7 cellular contexts compared by ENCODE assay signal in genomic region chr9:137021979-137022619, GRCh38. TPM values are rescaled to one million over a fixed set of nuclear protein-coding genes. Genes with fewer than 3 reads are reported as not detected.
DNase-seq lines count a peak whose midpoint lies in the region; ATAC-seq, FAIRE-seq and TF ChIP-seq lines count a peak whose summit lies in the region.
"Had no signal": no experiment of that assay in that cellular context is flagged by ENCODE, and none has a peak within 500 bp of the region (broad histone marks: within the 10 kb centered on the region; RNA-seq: fewer than 3 reads in every experiment).

No MANE protein-coding gene starts in this region.

- FAIRE-seq in A549 (lab: Jason Lieb, UNC): no peak

- 0 out of 3 replicates have a peak overlapping the region, but pooled peaks have one; percentile 9 for H3K4me2 ChIP-seq in A549

- H3K27ac Mint-ChIP-seq in activated CD8-positive, alpha-beta T cell treated with anti-CD3 and anti-CD28 coated beads, Interleukin-2, amount 10 ng/mL, durations not matched to agents 7 days and 5 days: peak overlapping the region; percentile 36
- no peak overlapping the region for H3K27ac Mint-ChIP-seq in stimulated activated memory B cell treated with anti-CD40 and anti-IgM and Interleukin-4, amounts not matched to agents 10 μg/mL and 1 μg/mL and 100 μg/mL, for 72 hours

- H3K9me3 Mint-ChIP-seq in activated CD8-positive, alpha-beta T cell treated with anti-CD3 and anti-CD28 coated beads, Interleukin-2, amount 10 ng/mL, durations not matched to agents 7 days and 5 days (ENCODE audit: insufficient read depth): no peaks in the 10 kb centered on the region
- peaks cover 5% of the 10 kb centered on the region for H3K9me3 Mint-ChIP-seq in stimulated activated memory B cell treated with anti-CD40 and anti-IgM and Interleukin-4, amounts not matched to agents 10 μg/mL and 1 μg/mL and 100 μg/mL, for 72 hours

- POLR2A ChIA-PET in A549 (lab: Yijun Ruan, JAX): interaction anchor here (0.6 kb wide), 1 partner anchor 31 kb away, joined by 6 read pairs; no protein-coding TSS in a partner anchor
- POLR2A ChIA-PET in activated CD8-positive, alpha-beta T cell treated with anti-CD3 and anti-CD28 coated beads, Interleukin-2, amount 10 ng/mL, durations not matched to agents 7 days and 5 days (lab: Charles Lee): interaction anchor here (0.7 kb wide), 1 partner anchor 13 kb away, joined by 3 read pairs; no protein-coding TSS in a partner anchor

- no peak overlapping the region for H3K4me3 Mint-ChIP-seq in activated CD8-positive, alpha-beta T cell treated with anti-CD3 and anti-CD28 coated beads, Interleukin-2, amount 10 ng/mL, durations not matched to agents 7 days and 5 days
- H3K4me3 Mint-ChIP-seq in stimulated activated memory B cell treated with anti-CD40 and anti-IgM and Interleukin-4, amounts not matched to agents 10 μg/mL and 1 μg/mL and 100 μg/mL, for 72 hours: no peak overlapping the region

- peaks cover 15% of the 10 kb centered on the region for H3K4me1 ChIP-seq in A549

- peaks cover 6% of the 10 kb centered on the region for H3K36me3 Mint-ChIP-seq in activated CD8-positive, alpha-beta T cell treated with anti-CD3 and anti-CD28 coated beads, Interleukin-2, amount 10 ng/mL, durations not matched to agents 7 days and 5 days (ENCODE audit: low read depth)
- no peaks in the 10 kb centered on the region for H3K36me3 Mint-ChIP-seq in stimulated activated memory B cell treated with anti-CD40 and anti-IgM and Interleukin-4, amounts not matched to agents 10 μg/mL and 1 μg/mL and 100 μg/mL, for 72 hours

- CTCF ChIA-PET in A549 (lab: Yijun Ruan, JAX): interaction anchor here (1.1 to 20.4 kb wide), 11 partner anchors 8 to 251 kb away, joined by 3 to 282 read pairs (median 10); partner anchors contain the start of genes ABCA2, C8G, CLIC3 and FBXW5
- CTCF ChIA-PET in activated CD8-positive, alpha-beta T cell treated with anti-CD3 and anti-CD28 coated beads, Interleukin-2, amount 10 ng/mL, durations not matched to agents 7 days and 5 days (lab: Charles Lee): interaction anchor here (1.4 kb wide), 1 partner anchor 13 kb away, joined by 4 read pairs; no protein-coding TSS in a partner anchor

- 62% methylated on average over 17 of the region's 30 CpGs for WGBS in A549 (ENCODE audit: missing lambda C conversion rate)

- no peak for TF ChIP-seq CTCF in A549 (IDR thresholded peaks at IDR 0.05)
- TF ChIP-seq CTCF in omental fat pad (IDR thresholded peaks at IDR 0.05): no peak

- TF ChIP-seq POLR2A in A549 (IDR thresholded peaks at IDR 0.05; ENCODE audit: low read length): no peak; the same call in 1 of the 2 replicates

- H3K9me3 ChIP-seq in A549: no peaks in the 10 kb centered on the region

- H3K27me3 Mint-ChIP-seq in activated CD8-positive, alpha-beta T cell treated with anti-CD3 and anti-CD28 coated beads, Interleukin-2, amount 10 ng/mL, durations not matched to agents 7 days and 5 days (ENCODE audit: low read depth): no peaks in the 10 kb centered on the region
- H3K27me3 Mint-ChIP-seq in stimulated activated memory B cell treated with anti-CD40 and anti-IgM and Interleukin-4, amounts not matched to agents 10 μg/mL and 1 μg/mL and 100 μg/mL, for 72 hours: no peaks in the 10 kb centered on the region

- DNase-seq in A549 (ENCODE audit: low read depth in 1 of 2, low spot score in 1 of 2) (peak; percentile 54 to 94), hepatic stellate cell (ENCODE audit: low spot score) (peak; percentile 41), omental fat pad (ENCODE audit: low spot score) (no peak)
- peak; percentile 66 for DNase-seq in Jurkat, Clone E6-1 (ENCODE audit: low read depth, low spot score)
- peak; percentile 83 for DNase-seq in activated CD8-positive, alpha-beta T cell treated with anti-CD3 and anti-CD28 coated beads, Interleukin-2, amount 10 ng/mL, durations not matched to agents 7 days and 5 days

- H3K4me3 ChIP-seq in A549: no peak overlapping the region
- no peak overlapping the region for H3K4me3 ChIP-seq in Jurkat, Clone E6-1 (ENCODE audit: low read length)

- no peak for TF ChIP-seq RAD21 in A549 (conservative IDR thresholded peaks at IDR 0.05 in 1 of 2, IDR thresholded peaks at IDR 0.05 in 1 of 2)

- TF ChIP-seq EP300 in A549 (IDR thresholded peaks at IDR 0.05): no peak

- peak overlapping the region in 1 of 2 experiments; percentile 34; a peak in 2 of 6 replicates for H3K27ac ChIP-seq in A549

- H3K4me1 Mint-ChIP-seq in activated CD8-positive, alpha-beta T cell treated with anti-CD3 and anti-CD28 coated beads, Interleukin-2, amount 10 ng/mL, durations not matched to agents 7 days and 5 days (ENCODE audit: low read depth): peaks cover 28% of the 10 kb centered on the region
- H3K4me1 Mint-ChIP-seq in stimulated activated memory B cell treated with anti-CD40 and anti-IgM and Interleukin-4, amounts not matched to agents 10 μg/mL and 1 μg/mL and 100 μg/mL, for 72 hours: peaks cover 18% of the 10 kb centered on the region

- ATAC-seq in A549 (peak; percentile 53 to 89), omental fat pad (ENCODE audit: low FRiP score) (no peak)
- ATAC-seq in activated CD8-positive, alpha-beta T cell treated with anti-CD3 and anti-CD28 coated beads, Interleukin-2, amount 10 ng/mL, durations not matched to agents 7 days and 5 days: peak; percentile 80
- ATAC-seq in stimulated activated memory B cell treated with anti-CD40 and anti-IgM and Interleukin-4, amounts not matched to agents 10 μg/mL and 1 μg/mL and 100 μg/mL, for 72 hours: peak; percentile 26

TF ChIP-seq in A549, 52 proteins besides CTCF, POLR2A, EP300 and RAD21:
- TF ChIP-seq TP53 (CRISPR knock-in tag; IDR thresholded peaks at IDR 0.05) (no peak), CHD2 (IDR thresholded peaks at IDR 0.05; ENCODE audit: low read length, partially characterized antibody) (no peak), MAZ (IDR thresholded peaks at IDR 0.05; ENCODE audit: borderline replicate concordance, low read depth, low read length) (0 out of 2 replicates have a peak, but pooled peaks have one; percentile 50), FOSL2 (IDR thresholded peaks at IDR 0.05) (no peak), FOSL2 (CRISPR knock-in tag; IDR thresholded peaks at IDR 0.05) (peak; percentile 35), ZFP36 (IDR thresholded peaks at IDR 0.05; ENCODE audit: borderline replicate concordance, partially characterized antibody) (no peak), SREBF2 (IDR thresholded peaks at IDR 0.05) (no peak)

RNA-seq across cellular contexts. Expression of gene ABCA2, which starts 5.9 kb away (rescaled TPM):
- polyA plus RNA-seq in A549 (2011; rRNA removed) (8.3 and 10.1 TPM in 2 replicates), A549 (2017; fragmentation: RNase III; extraction: RNeasy Plus Mini Kit Qiagen cat#74134 plus additional on column Dnase treatment) (23.0 to 25.6 TPM (median 24.7 TPM) in 3 replicates)
- polyA plus RNA-seq in A549 (2012; cell fraction: cytosol; rRNA removed): 28.8 and 41.7 TPM in 2 replicates
- 187 and 285 TPM in 2 replicates for polyA plus RNA-seq in A549 (2012; cell fraction: nucleus; rRNA removed)
- 10.9 and 21.1 TPM in 2 replicates for polyA minus RNA-seq in A549 (2011; rRNA and poly(A)+ RNA removed)
- 49.2 TPM for polyA plus RNA-seq in Jurkat, Clone E6-1 (2012; ENCODE audit: insufficient read depth, insufficient read length)
- 10 to 100 TPM; 61.5 to 62.0 TPM for total RNA-seq in activated CD8-positive, alpha-beta T cell treated with anti-CD3 and anti-CD28 coated beads, Interleukin-2, amount 10 ng/mL, durations not matched to agents 7 days and 5 days
- 10 to 100 TPM; 15.4 to 31.5 (median 25.9) TPM for total RNA-seq in omental fat pad

RNA-seq across cellular contexts. Expression of gene FUT7, which starts 9.8 kb away (rescaled TPM):
- polyA plus RNA-seq in A549 (2011; rRNA removed) (not detected in 2 replicates), A549 (2017; fragmentation: RNase III; extraction: RNeasy Plus Mini Kit Qiagen cat#74134 plus additional on column Dnase treatment) (0.07 TPM in 1 of 3 replicates, not detected in the others)
- 0.01 TPM in 1 of 2 replicates, not detected in the other for polyA plus RNA-seq in A549 (2012; cell fraction: cytosol; rRNA removed)
- 0.06 and 0.07 TPM in 2 replicates for polyA plus RNA-seq in A549 (2012; cell fraction: nucleus; rRNA removed)
- polyA minus RNA-seq in A549 (2011; rRNA and poly(A)+ RNA removed): not detected in 2 replicates
- not detected for polyA plus RNA-seq in Jurkat, Clone E6-1 (2012; ENCODE audit: insufficient read depth, insufficient read length)
- total RNA-seq in activated CD8-positive, alpha-beta T cell treated with anti-CD3 and anti-CD28 coated beads, Interleukin-2, amount 10 ng/mL, durations not matched to agents 7 days and 5 days: 1 to 10 TPM; 2.5 to 2.6 TPM
- 1 to 10 TPM in 1 of 4 donors, under 1 TPM in 2, not detected in 1; 0.19 to 3.6 (median 0.31) TPM for total RNA-seq in omental fat pad
- total RNA-seq: kidney epithelial cell had no signal

RNA-seq across cellular contexts. Expression of gene NPDC1, which starts 23.9 kb away (rescaled TPM):
- polyA plus RNA-seq in A549 (2011; rRNA removed) (12.7 and 13.0 TPM in 2 replicates), A549 (2017; fragmentation: RNase III; extraction: RNeasy Plus Mini Kit Qiagen cat#74134 plus additional on column Dnase treatment) (33.2 to 40.6 TPM (median 40.2 TPM) in 3 replicates)
- polyA plus RNA-seq in A549 (2012; cell fraction: cytosol; rRNA removed): 36.2 and 51.1 TPM in 2 replicates
- 239 and 327 TPM in 2 replicates for polyA plus RNA-seq in A549 (2012; cell fraction: nucleus; rRNA removed)
- 4.0 and 4.8 TPM in 2 replicates for polyA minus RNA-seq in A549 (2011; rRNA and poly(A)+ RNA removed)
- 23.3 TPM for polyA plus RNA-seq in Jurkat, Clone E6-1 (2012; ENCODE audit: insufficient read depth, insufficient read length)
- 10 to 100 TPM; 20.1 to 29.9 TPM for total RNA-seq in activated CD8-positive, alpha-beta T cell treated with anti-CD3 and anti-CD28 coated beads, Interleukin-2, amount 10 ng/mL, durations not matched to agents 7 days and 5 days
- total RNA-seq in omental fat pad: 10 to 100 TPM; 37.2 to 70.5 (median 58.5) TPM

RNA-seq across cellular contexts. Expression of gene CLIC3, which starts 25.7 kb away (rescaled TPM):
- polyA plus RNA-seq in A549 (2011; rRNA removed): 0.33 and 0.61 TPM in 2 replicates
- polyA plus RNA-seq in A549 (2012; cell fraction: cytosol; rRNA removed): 5.9 and 10.1 TPM in 2 replicates
- 7.5 and 11.7 TPM in 2 replicates for polyA plus RNA-seq in A549 (2012; cell fraction: nucleus; rRNA removed)
- 5.1 to 6.6 TPM (median 6.4 TPM) in 3 replicates for polyA plus RNA-seq in A549 (2017; fragmentation: RNase III; extraction: RNeasy Plus Mini Kit Qiagen cat#74134 plus additional on column Dnase treatment)
- polyA minus RNA-seq in A549 (2011; rRNA and poly(A)+ RNA removed): not detected in 2 replicates
- polyA plus RNA-seq in Jurkat, Clone E6-1 (2012; ENCODE audit: insufficient read depth, insufficient read length): not detected
- total RNA-seq in activated CD8-positive, alpha-beta T cell treated with anti-CD3 and anti-CD28 coated beads, Interleukin-2, amount 10 ng/mL, durations not matched to agents 7 days and 5 days: 1 to 10 TPM; 3.6 to 4.8 TPM
- 1 to 10 TPM in 3 of 4 donors, under 1 TPM in 1; 0.95 to 9.7 (median 4.7) TPM for total RNA-seq in omental fat pad
- total RNA-seq: kidney epithelial cell had no signal

RNA-seq across cellular contexts. Expression of gene PAXX, which starts 29.9 kb away (rescaled TPM):
- 12.6 and 15.6 TPM in 2 replicates for polyA plus RNA-seq in A549 (2011; rRNA removed)
- polyA plus RNA-seq in A549 (2012; cell fraction: cytosol; rRNA removed): 88.1 and 100 TPM in 2 replicates
- polyA plus RNA-seq in A549 (2012; cell fraction: nucleus; rRNA removed): 270 and 382 TPM in 2 replicates
- 50.7 to 57.0 TPM (median 53.2 TPM) in 3 replicates for polyA plus RNA-seq in A549 (2017; fragmentation: RNase III; extraction: RNeasy Plus Mini Kit Qiagen cat#74134 plus additional on column Dnase treatment)
- 5.0 and 5.2 TPM in 2 replicates for polyA minus RNA-seq in A549 (2011; rRNA and poly(A)+ RNA removed)
- 85.7 TPM for polyA plus RNA-seq in Jurkat, Clone E6-1 (2012; ENCODE audit: insufficient read depth, insufficient read length)
- 10 to 100 TPM; 80.6 to 85.2 TPM for total RNA-seq in activated CD8-positive, alpha-beta T cell treated with anti-CD3 and anti-CD28 coated beads, Interleukin-2, amount 10 ng/mL, durations not matched to agents 7 days and 5 days
- total RNA-seq in omental fat pad: 10 to 100 TPM; 22.0 to 37.0 (median 31.6) TPM
